In genomic region chr1:215590779-215591491, GRCh38 we compare ENCODE assay signal across 18 cellular contexts.
"Had no signal": no experiment of that assay in that cellular context is flagged by ENCODE, and none has a peak within 500 bp of the region (broad histone marks: within the 10 kb centered on the region; RNA-seq: fewer than 3 reads in every experiment).

No MANE protein-coding gene starts in this region.

- H3K4me3 ChIP-seq: coronary artery, heart right ventricle, lower lobe of right lung, neural progenitor cell, testis, upper lobe of left lung had no signal

- ATAC-seq: activated T-cell treated with anti-CD3 and anti-CD28 coated beads, Interleukin-2, amount 50 U/mL, for 72 hours; heart right ventricle; lower lobe of right lung had no signal

- DNase-seq: activated CD4-positive, alpha-beta memory T cell treated with anti-CD3 and anti-CD28 coated beads, Interleukin-2, amount 10 ng/mL, durations not matched to agents 7 days and 5 days; activated CD4-positive, alpha-beta T cell treated with anti-CD3 and anti-CD28 coated beads for 48 hours; activated effector memory CD4-positive, alpha-beta T cell treated with anti-CD3 and anti-CD28 coated beads, Interleukin-2, amount 50 U/mL, for 16 hours; activated naive CD4-positive, alpha-beta T cell treated with anti-CD3 and anti-CD28 coated beads, Interleukin-2, amount 10 ng/mL, durations not matched to agents 7 days and 5 days; activated T-cell treated with anti-CD3 and anti-CD28 coated beads, Interleukin-2, amount 50 U/mL, for 72 hours; amygdala; foreskin fibroblast; heart right ventricle; lower lobe of right lung; mesendoderm; naive B cell; stimulated activated CD4-positive, alpha-beta T cell treated with anti-CD3 and anti-CD28 coated beads, Interleukin-4, amount 100 ng/mL, for 1 hour; stimulated activated naive CD4-positive, alpha-beta T cell; testis had no signal

- H3K27me3 Mint-ChIP-seq: activated CD4-positive, alpha-beta memory T cell treated with anti-CD3 and anti-CD28 coated beads, Interleukin-2, amount 10 ng/mL, durations not matched to agents 7 days and 5 days; activated naive CD4-positive, alpha-beta T cell treated with anti-CD3 and anti-CD28 coated beads, Interleukin-2, amount 10 ng/mL, durations not matched to agents 7 days and 5 days; naive B cell had no signal

- H3K27ac Mint-ChIP-seq: activated CD4-positive, alpha-beta memory T cell treated with anti-CD3 and anti-CD28 coated beads, Interleukin-2, amount 10 ng/mL, durations not matched to agents 7 days and 5 days; activated naive CD4-positive, alpha-beta T cell treated with anti-CD3 and anti-CD28 coated beads, Interleukin-2, amount 10 ng/mL, durations not matched to agents 7 days and 5 days; activated T-cell treated with anti-CD3 and anti-CD28 coated beads, Interleukin-2, amount 50 U/mL, for 72 hours; neural progenitor cell; T-helper 1 cell treated with Interleukin-12 subunit alpha and Interleukin-12 subunit beta and Interleukin-4 antibody, amounts not matched to agents 30 μg/mL and 1 μg/mL, for 36 hours had no signal

- H3K9ac ChIP-seq: neural progenitor cell had no signal

- H3K4me2 ChIP-seq: neural progenitor cell had no signal

- H3K9me3 ChIP-seq: lower lobe of right lung, testis, upper lobe of left lung had no signal

- H3K9me3 Mint-ChIP-seq: activated CD4-positive, alpha-beta memory T cell treated with anti-CD3 and anti-CD28 coated beads, Interleukin-2, amount 10 ng/mL, durations not matched to agents 7 days and 5 days; activated naive CD4-positive, alpha-beta T cell treated with anti-CD3 and anti-CD28 coated beads, Interleukin-2, amount 10 ng/mL, durations not matched to agents 7 days and 5 days had no signal

- H3K27ac ChIP-seq: coronary artery, heart right ventricle, lower lobe of right lung, neural progenitor cell, testis, upper lobe of left lung had no signal

- H3K4me1 ChIP-seq: neural progenitor cell had no signal

- H3K27me3 ChIP-seq: heart right ventricle, neural progenitor cell, testis, upper lobe of left lung had no signal

- H2AFZ ChIP-seq: neural progenitor cell had no signal

- H3K4me3 Mint-ChIP-seq: activated CD4-positive, alpha-beta memory T cell treated with anti-CD3 and anti-CD28 coated beads, Interleukin-2, amount 10 ng/mL, durations not matched to agents 7 days and 5 days; activated naive CD4-positive, alpha-beta T cell treated with anti-CD3 and anti-CD28 coated beads, Interleukin-2, amount 10 ng/mL, durations not matched to agents 7 days and 5 days; activated T-cell treated with anti-CD3 and anti-CD28 coated beads, Interleukin-2, amount 50 U/mL, for 72 hours; naive B cell; neural progenitor cell; T-helper 1 cell treated with Interleukin-12 subunit alpha and Interleukin-12 subunit beta and Interleukin-4 antibody, amounts not matched to agents 30 μg/mL and 1 μg/mL, for 36 hours had no signal
